In genomic region chr11:108233277-108233945, GRCh38 we compare ENCODE assay signal across 33 cellular contexts. TPM values are rescaled to one million over a fixed set of nuclear protein-coding genes. Genes with fewer than 3 reads are reported as not detected.
DNase-seq lines count a peak whose midpoint lies in the region; ATAC-seq and TF ChIP-seq lines count a peak whose summit lies in the region.
"Had no signal": no experiment of that assay in that cellular context is flagged by ENCODE, and none has a peak within 500 bp of the region (broad histone marks: within the 10 kb centered on the region; RNA-seq: fewer than 3 reads in every experiment).

No MANE protein-coding gene starts in this region.

- DNase-seq in activated CD4-positive, alpha-beta T cell treated with anti-CD3 and anti-CD28 coated beads, Interleukin-2, amount 10 ng/mL, durations not matched to agents 7 days and 5 days = no peak
- no peak for DNase-seq in activated CD4-positive, alpha-beta T cell treated with anti-CD3 and anti-CD28 coated beads for 1 hour
- DNase-seq in amniotic epithelial cell (ENCODE audit: low read depth) (peak; percentile 12), CD14-positive monocyte (ENCODE audit: low spot score) (no peak), SK-N-DZ (ENCODE audit: low spot score) (no peak)
- no peak for DNase-seq in natural killer cell treated with Interleukin-12 subunit alpha and Interleukin-12 subunit beta and Interleukin-15 and Interleukin-18, amount 100 ng/mL, for 72 hours (ENCODE audit: low spot score)
- DNase-seq: activated CD4-positive, CD25-positive, alpha-beta regulatory T cell; activated CD8-positive, alpha-beta memory T cell treated with anti-CD3 and anti-CD28 coated beads for 24 hours; activated T-cell treated with anti-CD3 and anti-CD28 coated beads, Interleukin-2, amount 50 U/mL, for 1 hour; central memory CD4-positive, alpha-beta T cell; DMS53; endodermal cell; foreskin fibroblast; GDM1; H9; heart left ventricle; kidney glomerular epithelial cell; NCI-H1105; NCI-H1930; NCI-H524 treated with DMSO at 0.1 percent for 48 hours; PC-9; stimulated activated CD4-positive, alpha-beta T cell treated with anti-CD3 and anti-CD28 coated beads, Interleukin-4, amount 100 ng/mL, for 4 hours; stimulated activated naive CD4-positive, alpha-beta T cell; T1000; testis had no signal

- H4K20me1 ChIP-seq in SU-DHL-6 (ENCODE audit: low read depth, low read length) = no peaks in the 10 kb centered on the region

- H3K9me3 ChIP-seq in SU-DHL-6 (ENCODE audit: insufficient read depth, low read length) = no peaks in the 10 kb centered on the region
- H3K9me3 ChIP-seq: neutrophil, prostate gland, testis had no signal

- CTCF ChIA-PET in activated CD4-positive, alpha-beta T cell treated with anti-CD3 and anti-CD28 coated beads, Interleukin-2, amount 10 ng/mL, durations not matched to agents 7 days and 5 days (lab: Charles Lee) = interaction anchor here (0.6 to 2.3 kb wide), 3 partner anchors 10 to 86 kb away, joined by 3 to 10 read pairs (median 3); partner anchors contain the start of genes ATM and NPAT

- no peak for TF ChIP-seq CTCF in SU-DHL-6 (IDR thresholded peaks at IDR 0.05; ENCODE audit: insufficient read depth, low read length, poor library complexity, severe bottlenecking)
- no peak for TF ChIP-seq CTCF in CD14-positive monocyte (IDR thresholded peaks at IDR 0.05)

- peaks cover 86% of the 10 kb centered on the region for H3K36me3 Mint-ChIP-seq in activated CD4-positive, alpha-beta T cell treated with anti-CD3 and anti-CD28 coated beads, Interleukin-2, amount 10 ng/mL, durations not matched to agents 7 days and 5 days (ENCODE audit: low read depth)
- H3K36me3 Mint-ChIP-seq in natural killer cell treated with Interleukin-12 subunit alpha and Interleukin-12 subunit beta and Interleukin-15 and Interleukin-18, amount 100 ng/mL, for 72 hours = peaks cover 22% of the 10 kb centered on the region
- peaks cover 53 to 76% of the 10 kb centered on the region in 2 donors for H3K36me3 Mint-ChIP-seq in CD14-positive monocyte

- peaks cover 80% of the 10 kb centered on the region for H3K4me1 Mint-ChIP-seq in activated CD4-positive, alpha-beta T cell treated with anti-CD3 and anti-CD28 coated beads, Interleukin-2, amount 10 ng/mL, durations not matched to agents 7 days and 5 days
- peaks cover 47 to 53% of the 10 kb centered on the region in 2 donors for H3K4me1 Mint-ChIP-seq in natural killer cell treated with Interleukin-12 subunit alpha and Interleukin-12 subunit beta and Interleukin-15 and Interleukin-18, amount 100 ng/mL, for 72 hours (ENCODE audit: low read depth in 2 of 2)
- H3K4me1 Mint-ChIP-seq in CD14-positive monocyte = peaks cover 27% of the 10 kb centered on the region
- H3K4me1 Mint-ChIP-seq: endodermal cell, H9 had no signal

- peaks cover 2% of the 10 kb centered on the region for H3K9me3 Mint-ChIP-seq in activated CD4-positive, alpha-beta T cell treated with anti-CD3 and anti-CD28 coated beads, Interleukin-2, amount 10 ng/mL, durations not matched to agents 7 days and 5 days
- H3K9me3 Mint-ChIP-seq in natural killer cell treated with Interleukin-12 subunit alpha and Interleukin-12 subunit beta and Interleukin-15 and Interleukin-18, amount 100 ng/mL, for 72 hours = peaks cover 2% of the 10 kb centered on the region
- peaks cover 0 to 3% (median 0%) of the 10 kb centered on the region in 7 donors for H3K9me3 Mint-ChIP-seq in CD14-positive monocyte
- H3K9me3 Mint-ChIP-seq: endodermal cell, H9 had no signal

- peak overlapping the region; percentile 96; the same call in 1 of the 2 replicates for H3K27ac ChIP-seq in SU-DHL-6 (ENCODE audit: low read depth, low read length)
- H3K27ac ChIP-seq: PC-9, prostate gland, testis had no signal

- H3K4me3 Mint-ChIP-seq in activated CD4-positive, alpha-beta T cell treated with anti-CD3 and anti-CD28 coated beads, Interleukin-2, amount 10 ng/mL, durations not matched to agents 7 days and 5 days = no peak overlapping the region
- H3K4me3 Mint-ChIP-seq in natural killer cell treated with Interleukin-12 subunit alpha and Interleukin-12 subunit beta and Interleukin-15 and Interleukin-18, amount 100 ng/mL, for 72 hours = peak overlapping the region; percentile 51
- H3K4me3 Mint-ChIP-seq in CD14-positive monocyte = no peak overlapping the region
- H3K4me3 Mint-ChIP-seq: endodermal cell, H9 had no signal

- no peak overlapping the region for H3K9ac ChIP-seq in SU-DHL-6 (ENCODE audit: low read length)

- H2AFZ ChIP-seq in SU-DHL-6 (ENCODE audit: low read depth, low read length, severe bottlenecking) = no peak overlapping the region
- H2AFZ ChIP-seq: PC-9 had no signal

- POLR2A ChIA-PET in activated CD4-positive, alpha-beta T cell treated with anti-CD3 and anti-CD28 coated beads, Interleukin-2, amount 10 ng/mL, durations not matched to agents 7 days and 5 days (lab: Charles Lee) = no interaction called here

- no peaks in the 10 kb centered on the region for H3K9me2 ChIP-seq in SU-DHL-6 (replicated peaks; ENCODE audit: insufficient read depth, low read length)

- H3K79me2 ChIP-seq in SU-DHL-6 (ENCODE audit: insufficient read depth, low read length) = no peaks in the 10 kb centered on the region; the same call in 1 of the 2 replicates

- ATAC-seq in natural killer cell treated with Interleukin-12 subunit alpha and Interleukin-12 subunit beta and Interleukin-15 and Interleukin-18, amount 100 ng/mL, for 72 hours = no peak
- ATAC-seq in GM18519 (IDR thresholded peaks at IDR 0.05; ENCODE audit: low FRiP score, unreplicated experiment) = no peak
- ATAC-seq: esophagus mucosa, heart left ventricle, Right ventricle myocardium inferior, sciatic nerve had no signal

- peaks cover 45% of the 10 kb centered on the region for H3F3A ChIP-seq in SU-DHL-6 (ENCODE audit: insufficient read depth)

- H3K36me3 ChIP-seq in SU-DHL-6 (ENCODE audit: low read length) = peaks cover 32% of the 10 kb centered on the region
- H3K36me3 ChIP-seq: prostate gland had no signal

- no peak overlapping the region for H3K4me3 ChIP-seq in SU-DHL-6 (ENCODE audit: insufficient read depth, low read length, poor library complexity, severe bottlenecking)
- H3K4me3 ChIP-seq: heart left ventricle, lung, PC-9, prostate gland, testis had no signal

- intact Hi-C loops in CD14-positive monocyte (cut with micrococcal nuclease) = no loop called here

- peak overlapping the region; percentile 46 for H3K27ac Mint-ChIP-seq in activated CD4-positive, alpha-beta T cell treated with anti-CD3 and anti-CD28 coated beads, Interleukin-2, amount 10 ng/mL, durations not matched to agents 7 days and 5 days
- peak overlapping the region; percentile 76 for H3K27ac Mint-ChIP-seq in natural killer cell treated with Interleukin-12 subunit alpha and Interleukin-12 subunit beta and Interleukin-15 and Interleukin-18, amount 100 ng/mL, for 72 hours
- H3K27ac Mint-ChIP-seq in CD14-positive monocyte = peak overlapping the region in 2 of 7 donors; percentile 36 to 66
- H3K27ac Mint-ChIP-seq: endodermal cell, H9 had no signal

- H3K4me2 ChIP-seq in SU-DHL-6 (ENCODE audit: low read depth, low read length, poor library complexity, severe bottlenecking) = no peak overlapping the region
- H3K4me2 ChIP-seq: PC-9 had no signal

- H3K27me3 ChIP-seq in SU-DHL-6 (ENCODE audit: low read length) = no peaks in the 10 kb centered on the region
- H3K27me3 ChIP-seq: heart left ventricle, neutrophil, testis had no signal

- no peaks in the 10 kb centered on the region for H3K27me3 Mint-ChIP-seq in activated CD4-positive, alpha-beta T cell treated with anti-CD3 and anti-CD28 coated beads, Interleukin-2, amount 10 ng/mL, durations not matched to agents 7 days and 5 days
- no peaks in the 10 kb centered on the region for H3K27me3 Mint-ChIP-seq in natural killer cell treated with Interleukin-12 subunit alpha and Interleukin-12 subunit beta and Interleukin-15 and Interleukin-18, amount 100 ng/mL, for 72 hours
- H3K27me3 Mint-ChIP-seq in CD14-positive monocyte (ENCODE audit: low read depth in 3 of 3) = peaks cover 2 to 5% (median 2%) of the 10 kb centered on the region in 3 donors

RNA-seq across cellular contexts. Expression of gene ATM, which starts 10.5 kb away (rescaled TPM):
- total RNA-seq in activated CD4-positive, alpha-beta T cell treated with anti-CD3 and anti-CD28 coated beads, Interleukin-2, amount 10 ng/mL, durations not matched to agents 7 days and 5 days = 100 to 1,000 TPM; 227 to 242 TPM
- 100 to 1,000 TPM in 1 of 2 donors, 10 to 100 TPM in 1; 86.4 to 107 TPM for total RNA-seq in natural killer cell treated with Interleukin-12 subunit alpha and Interleukin-12 subunit beta and Interleukin-15 and Interleukin-18, amount 100 ng/mL, for 72 hours
- polyA plus RNA-seq in CD14-positive monocyte = 10 to 100 TPM; 13.2 to 21.4 TPM
- 28.2 and 36.1 TPM in 2 replicates for polyA plus RNA-seq in SK-N-DZ (2014; cell fraction: cytosol; rRNA removed)
- 27.2 and 49.0 TPM in 2 replicates for polyA plus RNA-seq in SK-N-DZ (2014; cell fraction: nucleus; rRNA removed)

RNA-seq across cellular contexts. Expression of gene NPAT, which starts 11.0 kb away (rescaled TPM):
- 10 to 100 TPM; 49.8 to 74.6 TPM for total RNA-seq in activated CD4-positive, alpha-beta T cell treated with anti-CD3 and anti-CD28 coated beads, Interleukin-2, amount 10 ng/mL, durations not matched to agents 7 days and 5 days
- 10 to 100 TPM; 31.1 to 35.8 TPM for total RNA-seq in natural killer cell treated with Interleukin-12 subunit alpha and Interleukin-12 subunit beta and Interleukin-15 and Interleukin-18, amount 100 ng/mL, for 72 hours
- 1 to 10 TPM; 4.1 to 5.0 TPM for polyA plus RNA-seq in CD14-positive monocyte
- 7.3 TPM in 2 replicates for polyA plus RNA-seq in SK-N-DZ (2014; cell fraction: cytosol; rRNA removed)
- polyA plus RNA-seq in SK-N-DZ (2014; cell fraction: nucleus; rRNA removed) = 8.2 and 17.0 TPM in 2 replicates
